28 cellular contexts compared by ENCODE assay signal in the genomic region with DNA sequence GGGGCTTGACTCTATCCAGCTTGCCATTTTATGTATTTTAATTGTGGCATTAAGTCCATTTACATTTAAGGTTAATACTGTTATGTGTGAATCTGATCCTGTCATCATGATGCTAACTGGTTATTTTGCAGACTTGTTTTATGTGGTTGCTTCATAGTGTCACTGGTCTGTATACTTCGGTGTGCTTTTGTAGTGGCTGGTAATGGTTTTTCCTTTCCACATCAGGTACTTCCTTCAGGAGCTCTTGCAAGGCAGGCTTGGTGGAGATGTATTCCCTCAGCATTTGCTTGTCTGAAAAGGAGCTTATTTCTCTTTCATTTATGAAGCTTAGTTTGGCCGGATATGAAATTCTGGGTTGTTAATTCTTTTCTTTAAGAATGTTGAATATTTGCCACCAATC.
"Had no signal": no experiment of that assay in that cellular context is flagged by ENCODE, and none has a peak within 500 bp of the region (broad histone marks: within the 10 kb centered on the region; RNA-seq: fewer than 3 reads in every experiment).

No MANE protein-coding gene starts in this region.

- H3K4me3 ChIP-seq: lower lobe of right lung, pancreas, prostate gland, sigmoid colon, spleen, tibial nerve, uterus had no signal

- DNase-seq: hippocampal formation; kidney glomerular epithelial cell; left cardiac atrium; left ventricle myocardium superior; lower lobe of right lung; mammary epithelial cell; mesenchymal stem cell; naive thymus-derived CD8-positive, alpha-beta T cell; nucleus accumbens; pancreas; posterior cingulate gyrus; retina; right cardiac atrium; sigmoid colon; small intestine; spleen; stimulated activated CD4-positive, alpha-beta T cell treated with anti-CD3 and anti-CD28 coated beads, Interleukin-4, amount 100 ng/mL, for 24 hours; stimulated activated naive CD4-positive, alpha-beta T cell treated with Interleukin-2 at 50 U/mL for 16 hours; stimulated activated naive CD8-positive, alpha-beta T cell treated with anti-CD3 and anti-CD28 coated beads, Interleukin-15, amount 100 ng/mL, for 72 hours; substantia nigra; uterus had no signal

- H3K4me3 Mint-ChIP-seq: nephron; stimulated activated memory B cell treated with anti-CD40 and anti-IgM and Interleukin-4, amounts not matched to agents 10 μg/mL and 1 μg/mL and 100 μg/mL, for 72 hours; stimulated activated naive CD8-positive, alpha-beta T cell treated with anti-CD3 and anti-CD28 coated beads, Interleukin-15, amount 100 ng/mL, for 72 hours; type B pancreatic cell had no signal

- H3K4me1 ChIP-seq: lower lobe of right lung, pancreas, prostate gland, sigmoid colon, spleen, tibial nerve, uterus had no signal

- H3K27ac Mint-ChIP-seq: nephron; stimulated activated memory B cell treated with anti-CD40 and anti-IgM and Interleukin-4, amounts not matched to agents 10 μg/mL and 1 μg/mL and 100 μg/mL, for 72 hours; stimulated activated naive CD8-positive, alpha-beta T cell treated with anti-CD3 and anti-CD28 coated beads, Interleukin-15, amount 100 ng/mL, for 72 hours; type B pancreatic cell had no signal

- H3K9me3 ChIP-seq: pancreas, prostate gland had no signal

- H3K4me1 Mint-ChIP-seq: nephron; neural crest cell; stimulated activated memory B cell treated with anti-CD40 and anti-IgM and Interleukin-4, amounts not matched to agents 10 μg/mL and 1 μg/mL and 100 μg/mL, for 72 hours; stimulated activated naive CD8-positive, alpha-beta T cell treated with anti-CD3 and anti-CD28 coated beads, Interleukin-15, amount 100 ng/mL, for 72 hours had no signal

- H3K36me3 ChIP-seq: uterus had no signal

- H3K27ac ChIP-seq: lower lobe of right lung, pancreas, prostate gland, sigmoid colon, spleen, tibial nerve, uterus had no signal

- H3K27me3 Mint-ChIP-seq: naive thymus-derived CD8-positive, alpha-beta T cell; stimulated activated memory B cell treated with anti-CD40 and anti-IgM and Interleukin-4, amounts not matched to agents 10 μg/mL and 1 μg/mL and 100 μg/mL, for 72 hours; stimulated activated naive CD8-positive, alpha-beta T cell treated with anti-CD3 and anti-CD28 coated beads, Interleukin-15, amount 100 ng/mL, for 72 hours; type B pancreatic cell had no signal

- H3K27me3 ChIP-seq: pancreas, sigmoid colon, spleen, tibial nerve, uterus had no signal

- ATAC-seq: left cardiac atrium; left lobe of liver; left ventricle myocardium superior; lower lobe of right lung; naive thymus-derived CD8-positive, alpha-beta T cell; pancreas; right cardiac atrium; stimulated activated memory B cell treated with anti-CD40 and anti-IgM and Interleukin-4, amounts not matched to agents 10 μg/mL and 1 μg/mL and 100 μg/mL, for 72 hours; stimulated activated naive CD8-positive, alpha-beta T cell treated with anti-CD3 and anti-CD28 coated beads, Interleukin-15, amount 100 ng/mL, for 72 hours had no signal
